ENCODE assay signal across 22 cellular contexts in the genomic region with DNA sequence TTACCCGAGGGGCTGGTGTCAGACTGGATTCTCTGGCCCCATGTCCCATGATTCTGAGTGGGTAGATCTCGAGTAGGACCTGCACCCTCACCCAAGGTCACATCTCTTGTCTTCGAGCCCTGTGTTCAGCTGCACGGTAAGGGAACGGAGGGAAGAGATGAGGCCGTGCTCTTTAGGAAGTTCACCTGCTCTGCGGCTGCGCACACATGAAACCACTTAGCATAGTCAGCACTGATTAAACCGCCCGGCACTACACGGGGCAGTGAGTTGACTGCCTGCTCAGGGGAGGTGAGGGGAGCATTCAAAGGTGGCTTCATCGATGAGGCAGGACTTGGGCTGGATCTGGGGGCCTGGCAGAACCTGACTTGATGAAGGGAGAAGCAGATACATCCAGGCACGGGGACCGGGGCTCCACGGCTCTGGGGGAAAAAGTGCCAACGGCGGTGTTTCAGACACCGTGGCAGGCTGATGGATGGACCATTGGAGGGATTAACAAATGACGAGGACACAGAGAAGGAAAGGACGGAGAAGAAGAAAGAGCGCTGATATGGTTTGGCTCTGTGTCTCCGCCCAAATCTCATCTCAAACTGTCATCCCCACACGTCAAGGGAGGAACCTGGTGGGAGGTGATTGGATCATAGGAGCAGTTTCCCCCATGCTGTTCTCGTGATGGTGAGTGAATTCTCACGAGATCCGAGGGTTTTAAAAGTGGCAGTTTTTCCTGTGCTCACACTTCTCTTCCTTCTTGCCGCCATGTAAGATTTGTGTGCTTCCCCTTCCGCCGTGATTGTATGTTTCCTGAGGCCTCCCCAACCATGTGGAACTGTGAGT.
"Had no signal": no experiment of that assay in that cellular context is flagged by ENCODE, and none has a peak within 500 bp of the region (broad histone marks: within the 10 kb centered on the region; RNA-seq: fewer than 3 reads in every experiment).

No MANE protein-coding gene starts in this region.

- H3K36me3 ChIP-seq: adrenal gland, ascending aorta, gastroesophageal sphincter, transverse colon, uterus had no signal

- H3K4me3 ChIP-seq: adrenal gland, ascending aorta, dorsolateral prefrontal cortex, gastroesophageal sphincter, mucosa of descending colon, transverse colon, uterus had no signal

- H3K4me3 Mint-ChIP-seq: activated naive CD8-positive, alpha-beta T cell; nephron progenitor cell; stimulated activated naive B cell treated with anti-CD40 and anti-IgM and Interleukin-4, amounts not matched to agents 10 μg/mL and 1 μg/mL and 100 μg/mL, for 72 hours; WTC11 had no signal

- H3K27ac Mint-ChIP-seq: activated naive CD8-positive, alpha-beta T cell; activated T-helper 2 cell treated with anti-CD3 and anti-CD28 coated beads, Interferon-gamma antibody, Interleukin-2, Interleukin-4, amounts not matched to agents 10 μg/mL and 5 μg/mL and 100 μg/mL, durations not matched to agents 14 hours and 24 hours and 36 hours; nephron progenitor cell; stimulated activated naive B cell treated with anti-CD40 and anti-IgM and Interleukin-4, amounts not matched to agents 10 μg/mL and 1 μg/mL and 100 μg/mL, for 72 hours; WTC11 had no signal

- H3K27me3 ChIP-seq: adrenal gland, ascending aorta, dorsolateral prefrontal cortex, transverse colon, uterus had no signal

- H3K4me1 Mint-ChIP-seq: nephron progenitor cell; stimulated activated naive B cell treated with anti-CD40 and anti-IgM and Interleukin-4, amounts not matched to agents 10 μg/mL and 1 μg/mL and 100 μg/mL, for 72 hours; WTC11 had no signal

- H3K9me3 Mint-ChIP-seq: activated T-helper 2 cell treated with anti-CD3 and anti-CD28 coated beads, Interferon-gamma antibody, Interleukin-2, Interleukin-4, amounts not matched to agents 10 μg/mL and 5 μg/mL and 100 μg/mL, durations not matched to agents 14 hours and 24 hours and 36 hours; nephron progenitor cell; WTC11 had no signal

- H3K27ac ChIP-seq: adrenal gland, ascending aorta, gastroesophageal sphincter, transverse colon, uterus had no signal

- H3K9me3 ChIP-seq: adrenal gland, ascending aorta, gastroesophageal sphincter, mucosa of descending colon, transverse colon, uterus had no signal

- H3K36me3 Mint-ChIP-seq: activated naive CD8-positive, alpha-beta T cell; stimulated activated naive B cell treated with anti-CD40 and anti-IgM and Interleukin-4, amounts not matched to agents 10 μg/mL and 1 μg/mL and 100 μg/mL, for 72 hours; WTC11 had no signal

- DNase-seq: activated CD4-positive, alpha-beta T cell treated with anti-CD3 and anti-CD28 coated beads, Interleukin-2, amount 50 U/mL, for 48 hours; activated naive CD4-positive, alpha-beta T cell; central memory CD4-positive, alpha-beta T cell; hypothalamus; mesenchymal stem cell; mucosa of descending colon; nephron progenitor cell; nucleus accumbens; small intestine; stimulated activated CD4-positive, alpha-beta T cell treated with anti-CD3 and anti-CD28 coated beads, Interleukin-15, amount 100 ng/mL, for 24 hours; stimulated activated naive B cell treated with anti-CD40 and anti-IgM and Interleukin-4, amounts not matched to agents 10 μg/mL and 1 μg/mL and 100 μg/mL, for 72 hours; T-helper 1 cell; transverse colon; uterus had no signal

- H3K4me1 ChIP-seq: adrenal gland, ascending aorta, gastroesophageal sphincter, transverse colon, uterus had no signal

- ATAC-seq: gastroesophageal sphincter; mucosa of descending colon; sciatic nerve; stimulated activated naive B cell treated with anti-CD40 and anti-IgM and Interleukin-4, amounts not matched to agents 10 μg/mL and 1 μg/mL and 100 μg/mL, for 72 hours; WTC11 had no signal
